Comparison of ENCODE assay signal across 8 cellular contexts in genomic region chr3:149339931-149340309, GRCh38. TPM values are rescaled to one million over a fixed set of nuclear protein-coding genes. Genes with fewer than 3 reads are reported as not detected.
DNase-seq lines count a peak whose midpoint lies in the region; ATAC-seq lines count a peak whose summit lies in the region.

No MANE protein-coding gene starts in this region.

- H3K4me3 Mint-ChIP-seq in T-helper 2 cell treated with Interferon-gamma antibody and Interleukin-4, amounts not matched to agents 5 μg/mL and 100 μg/mL, for 36 hours = no peak overlapping the region

- DNase-seq in GDM1 (lab: John Stamatoyannopoulos, UW) = peak; percentile 86
- DNase-seq in NCI-H774 (lab: John Stamatoyannopoulos, UW) = peak; percentile 73
- DNase-seq in epithelial cell of prostate (ENCODE audit: low read depth, low spot score) = peak; percentile 60
- DNase-seq in myocyte (ENCODE audit: low read depth) = peak; percentile 96
- no peak for DNase-seq in T-helper 2 cell treated with Interferon-gamma antibody and Interleukin-4, amounts not matched to agents 5 μg/mL and 100 μg/mL, for 36 hours (ENCODE audit: low spot score)

- ATAC-seq in HG03139 (IDR thresholded peaks at IDR 0.05; ENCODE audit: unreplicated experiment) (no peak), HG02678 (IDR thresholded peaks at IDR 0.05; ENCODE audit: unreplicated experiment) (no peak), GM19035 (IDR thresholded peaks at IDR 0.05; ENCODE audit: unreplicated experiment) (no peak)

- H3K27ac ChIP-seq in epithelial cell of prostate = peak overlapping the region; percentile 94

- H3K4me1 Mint-ChIP-seq in T-helper 2 cell treated with Interferon-gamma antibody and Interleukin-4, amounts not matched to agents 5 μg/mL and 100 μg/mL, for 36 hours (ENCODE audit: low read depth) = peaks cover 2% of the 10 kb centered on the region

- no peak overlapping the region for H3K27ac Mint-ChIP-seq in T-helper 2 cell treated with Interferon-gamma antibody and Interleukin-4, amounts not matched to agents 5 μg/mL and 100 μg/mL, for 36 hours

- peaks cover 17% of the 10 kb centered on the region for H3K27me3 Mint-ChIP-seq in T-helper 2 cell treated with Interferon-gamma antibody and Interleukin-4, amounts not matched to agents 5 μg/mL and 100 μg/mL, for 36 hours (ENCODE audit: low read depth)

- H3K9me3 Mint-ChIP-seq in T-helper 2 cell treated with Interferon-gamma antibody and Interleukin-4, amounts not matched to agents 5 μg/mL and 100 μg/mL, for 36 hours = no peaks in the 10 kb centered on the region

- H3K36me3 Mint-ChIP-seq in T-helper 2 cell treated with Interferon-gamma antibody and Interleukin-4, amounts not matched to agents 5 μg/mL and 100 μg/mL, for 36 hours (ENCODE audit: low read depth) = no peaks in the 10 kb centered on the region

RNA-seq across cellular contexts. Expression of gene TM4SF18, which starts 6.5 kb away (rescaled TPM):
- total RNA-seq in myocyte = 0.19 TPM in 1 of 2 replicates, not detected in the other
- not detected for polyA plus RNA-seq in myocyte (2012)

RNA-seq across cellular contexts. Expression of gene TM4SF1, which starts 37.5 kb away (rescaled TPM):
- total RNA-seq in myocyte = 39.1 and 68.9 TPM in 2 replicates
- 43.0 TPM for polyA plus RNA-seq in myocyte (2012)
